1 cellular context compared by ENCODE assay signal in the genomic region with DNA sequence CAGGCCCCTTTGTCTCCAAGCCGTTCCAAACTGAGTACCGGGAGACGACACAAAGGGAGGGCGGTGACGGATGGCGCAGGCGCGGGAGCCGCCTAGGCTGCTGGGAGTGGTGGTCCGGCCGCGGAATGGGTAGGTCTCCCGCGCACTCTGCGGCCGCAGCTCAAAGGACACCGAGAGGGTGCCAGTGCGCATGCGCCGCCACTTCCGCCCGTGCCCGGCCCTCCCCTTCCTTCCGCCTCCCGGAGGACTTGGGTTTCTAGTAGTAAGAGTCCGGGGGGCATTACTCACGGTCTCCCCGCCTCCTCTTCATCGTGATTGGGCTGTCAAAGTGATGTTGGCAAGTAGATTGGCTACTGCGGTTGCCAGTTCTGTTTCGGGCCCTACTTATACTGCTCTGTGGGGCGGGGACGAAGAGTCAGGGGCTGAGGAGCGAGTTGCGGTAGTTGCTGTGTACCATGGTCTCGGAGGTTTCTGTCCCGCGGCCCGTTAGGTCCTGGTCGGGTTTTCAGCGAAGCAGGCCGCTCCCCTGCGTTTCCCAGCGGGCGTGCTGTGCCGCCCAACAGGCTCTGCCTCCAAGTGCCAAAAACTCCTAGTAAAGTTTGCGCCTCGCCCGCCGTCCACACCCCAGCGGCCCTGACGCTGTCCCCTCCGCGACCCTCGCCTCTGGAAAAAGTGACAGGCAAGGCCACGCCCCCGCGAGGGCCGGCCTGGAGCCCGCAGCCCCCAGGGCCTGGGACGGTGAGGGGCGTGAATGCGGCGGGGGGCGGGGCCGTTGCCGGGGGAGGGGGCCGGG.
TF ChIP-seq lines count a peak whose summit lies in the region.

No MANE protein-coding gene starts in this region.

TF ChIP-seq in HepG2, 621 proteins besides CTCF, POLR2A, EP300 and RAD21 (continued from another document and continues in another):
- TF ChIP-seq, protein P1, sequence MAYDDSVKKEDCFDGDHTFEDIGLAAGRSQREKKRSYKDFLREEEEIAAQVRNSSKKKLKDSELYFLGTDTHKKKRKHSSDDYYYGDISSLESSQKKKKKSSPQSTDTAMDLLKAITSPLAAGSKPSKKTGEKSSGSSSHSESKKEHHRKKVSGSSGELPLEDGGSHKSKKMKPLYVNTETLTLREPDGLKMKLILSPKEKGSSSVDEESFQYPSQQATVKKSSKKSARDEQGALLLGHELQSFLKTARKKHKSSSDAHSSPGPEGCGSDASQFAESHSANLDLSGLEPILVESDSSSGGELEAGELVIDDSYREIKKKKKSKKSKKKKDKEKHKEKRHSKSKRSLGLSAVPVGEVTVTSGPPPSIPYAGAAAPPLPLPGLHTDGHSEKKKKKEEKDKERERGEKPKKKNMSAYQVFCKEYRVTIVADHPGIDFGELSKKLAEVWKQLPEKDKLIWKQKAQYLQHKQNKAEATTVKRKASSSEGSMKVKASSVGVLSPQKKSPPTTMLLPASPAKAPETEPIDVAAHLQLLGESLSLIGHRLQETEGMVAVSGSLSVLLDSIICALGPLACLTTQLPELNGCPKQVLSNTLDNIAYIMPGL (CRISPR knock-in tag; IDR thresholded peaks at IDR 0.05; ENCODE audit: borderline replicate concordance in 1 of 2, low read depth in 1 of 2): 0 out of 4 replicates have a peak, but pooled peaks of 1 of the 2 experiments have one; percentile 1
- TF ChIP-seq ZNF441 (CRISPR knock-in tag; IDR thresholded peaks at IDR 0.05; ENCODE audit: borderline replicate concordance) (no peak; the same call in 1 of the 2 replicates), ZNF20 (CRISPR knock-in tag; IDR thresholded peaks at IDR 0.05) (no peak), ZBTB38 (CRISPR knock-in tag; IDR thresholded peaks at IDR 0.05) (peak; percentile 52; the same call in 1 of the 2 replicates), CCDC6 (CRISPR knock-in tag; IDR thresholded peaks at IDR 0.05) (peak; percentile 71; the same call in 1 of the 2 replicates), THAP11 (CRISPR knock-in tag; IDR thresholded peaks at IDR 0.05) (peak; percentile 94), SIX4 (CRISPR knock-in tag; IDR thresholded peaks at IDR 0.05) (no peak; the same call in 1 of the 2 replicates), CBFB (CRISPR knock-in tag; IDR thresholded peaks at IDR 0.05) (no peak; the same call in 1 of the 2 replicates), PAWR (CRISPR knock-in tag; IDR thresholded peaks at IDR 0.05; ENCODE audit: borderline replicate concordance) (no peak), MIXL1 (CRISPR knock-in tag; IDR thresholded peaks at IDR 0.05) (peak; percentile 30; the same call in 1 of the 2 replicates), HNRNPL (IDR thresholded peaks at IDR 0.05; ENCODE audit: low read depth, low read length) (0 out of 2 replicates have a peak, but pooled peaks have one; percentile 54), ATF7-NPFF (CRISPR knock-in tag; IDR thresholded peaks at IDR 0.05; ENCODE audit: low read depth) (peak; percentile 60; the same call in 1 of the 2 replicates), KAT2B (IDR thresholded peaks at IDR 0.05; ENCODE audit: borderline replicate concordance, low read depth, low read length) (no peak), ZNF317 (CRISPR knock-in tag; IDR thresholded peaks at IDR 0.05) (no peak), JUNB (CRISPR knock-in tag; IDR thresholded peaks at IDR 0.05; ENCODE audit: borderline replicate concordance) (no peak), MEIS1 (CRISPR knock-in tag; IDR thresholded peaks at IDR 0.05; ENCODE audit: borderline replicate concordance) (peak; percentile 42; the same call in 1 of the 2 replicates), SKI (IDR thresholded peaks at IDR 0.05; ENCODE audit: partially characterized antibody) (peak; percentile 6), ZNF83 (CRISPR knock-in tag; IDR thresholded peaks at IDR 0.05; ENCODE audit: borderline replicate concordance) (no peak; the same call in 1 of the 2 replicates), TGIF2 (CRISPR knock-in tag; IDR thresholded peaks at IDR 0.05) (no peak), NFIC (IDR thresholded peaks at IDR 0.05; ENCODE audit: low read length) (no peak), ELF3 (CRISPR knock-in tag; IDR thresholded peaks at IDR 0.05) (peak; percentile 64), NONO (IDR thresholded peaks at IDR 0.05) (no peak), NONO (CRISPR knock-in tag; conservative IDR thresholded peaks at IDR 0.05) (peak; percentile 61; the same call in 1 of the 2 replicates), HDAC1 (CRISPR knock-in tag; IDR thresholded peaks at IDR 0.05) (peak; percentile 74), FOXA1 (IDR thresholded peaks at IDR 0.05) (no peak), FOXA1 (CRISPR knock-in tag; IDR thresholded peaks at IDR 0.05) (no peak), KDM2A (CRISPR knock-in tag; IDR thresholded peaks at IDR 0.05; ENCODE audit: borderline replicate concordance, low read depth) (peak; percentile 50; the same call in 1 of the 2 replicates)
- TF ChIP-seq, protein P2, sequence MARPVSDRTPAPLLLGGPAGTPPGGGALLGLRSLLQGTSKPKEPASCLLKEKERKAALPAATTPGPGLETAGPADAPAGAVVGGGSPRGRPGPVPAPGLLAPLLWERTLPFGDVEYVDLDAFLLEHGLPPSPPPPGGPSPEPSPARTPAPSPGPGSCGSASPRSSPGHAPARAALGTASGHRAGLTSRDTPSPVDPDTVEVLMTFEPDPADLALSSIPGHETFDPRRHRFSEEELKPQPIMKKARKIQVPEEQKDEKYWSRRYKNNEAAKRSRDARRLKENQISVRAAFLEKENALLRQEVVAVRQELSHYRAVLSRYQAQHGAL (CRISPR knock-in tag; IDR thresholded peaks at IDR 0.05; ENCODE audit: not compliant biosample characterization): no peak
- TF ChIP-seq, protein P3, sequence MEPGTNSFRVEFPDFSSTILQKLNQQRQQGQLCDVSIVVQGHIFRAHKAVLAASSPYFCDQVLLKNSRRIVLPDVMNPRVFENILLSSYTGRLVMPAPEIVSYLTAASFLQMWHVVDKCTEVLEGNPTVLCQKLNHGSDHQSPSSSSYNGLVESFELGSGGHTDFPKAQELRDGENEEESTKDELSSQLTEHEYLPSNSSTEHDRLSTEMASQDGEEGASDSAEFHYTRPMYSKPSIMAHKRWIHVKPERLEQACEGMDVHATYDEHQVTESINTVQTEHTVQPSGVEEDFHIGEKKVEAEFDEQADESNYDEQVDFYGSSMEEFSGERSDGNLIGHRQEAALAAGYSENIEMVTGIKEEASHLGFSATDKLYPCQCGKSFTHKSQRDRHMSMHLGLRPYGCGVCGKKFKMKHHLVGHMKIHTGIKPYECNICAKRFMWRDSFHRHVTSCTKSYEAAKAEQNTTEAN (CRISPR knock-in tag; conservative IDR thresholded peaks at IDR 0.05): no peak
- TF ChIP-seq, protein P4, sequence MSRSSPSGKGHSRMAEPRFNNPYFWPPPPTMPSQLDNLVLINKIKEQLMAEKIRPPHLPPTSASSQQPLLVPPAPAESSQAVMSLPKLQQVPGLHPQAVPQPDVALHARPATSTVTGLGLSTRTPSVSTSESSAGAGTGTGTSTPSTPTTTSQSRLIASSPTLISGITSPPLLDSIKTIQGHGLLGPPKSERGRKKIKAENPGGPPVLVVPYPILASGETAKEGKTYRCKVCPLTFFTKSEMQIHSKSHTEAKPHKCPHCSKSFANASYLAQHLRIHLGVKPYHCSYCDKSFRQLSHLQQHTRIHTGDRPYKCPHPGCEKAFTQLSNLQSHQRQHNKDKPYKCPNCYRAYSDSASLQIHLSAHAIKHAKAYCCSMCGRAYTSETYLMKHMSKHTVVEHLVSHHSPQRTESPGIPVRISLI (CRISPR knock-in tag; IDR thresholded peaks at IDR 0.05; ENCODE audit: borderline replicate concordance): no peak
- TF ChIP-seq, protein P5, sequence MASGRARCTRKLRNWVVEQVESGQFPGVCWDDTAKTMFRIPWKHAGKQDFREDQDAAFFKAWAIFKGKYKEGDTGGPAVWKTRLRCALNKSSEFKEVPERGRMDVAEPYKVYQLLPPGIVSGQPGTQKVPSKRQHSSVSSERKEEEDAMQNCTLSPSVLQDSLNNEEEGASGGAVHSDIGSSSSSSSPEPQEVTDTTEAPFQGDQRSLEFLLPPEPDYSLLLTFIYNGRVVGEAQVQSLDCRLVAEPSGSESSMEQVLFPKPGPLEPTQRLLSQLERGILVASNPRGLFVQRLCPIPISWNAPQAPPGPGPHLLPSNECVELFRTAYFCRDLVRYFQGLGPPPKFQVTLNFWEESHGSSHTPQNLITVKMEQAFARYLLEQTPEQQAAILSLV (CRISPR knock-in tag; IDR thresholded peaks at IDR 0.05; ENCODE audit: borderline replicate concordance): no peak; the same call in 1 of the 2 replicates
- TF ChIP-seq, protein P6, sequence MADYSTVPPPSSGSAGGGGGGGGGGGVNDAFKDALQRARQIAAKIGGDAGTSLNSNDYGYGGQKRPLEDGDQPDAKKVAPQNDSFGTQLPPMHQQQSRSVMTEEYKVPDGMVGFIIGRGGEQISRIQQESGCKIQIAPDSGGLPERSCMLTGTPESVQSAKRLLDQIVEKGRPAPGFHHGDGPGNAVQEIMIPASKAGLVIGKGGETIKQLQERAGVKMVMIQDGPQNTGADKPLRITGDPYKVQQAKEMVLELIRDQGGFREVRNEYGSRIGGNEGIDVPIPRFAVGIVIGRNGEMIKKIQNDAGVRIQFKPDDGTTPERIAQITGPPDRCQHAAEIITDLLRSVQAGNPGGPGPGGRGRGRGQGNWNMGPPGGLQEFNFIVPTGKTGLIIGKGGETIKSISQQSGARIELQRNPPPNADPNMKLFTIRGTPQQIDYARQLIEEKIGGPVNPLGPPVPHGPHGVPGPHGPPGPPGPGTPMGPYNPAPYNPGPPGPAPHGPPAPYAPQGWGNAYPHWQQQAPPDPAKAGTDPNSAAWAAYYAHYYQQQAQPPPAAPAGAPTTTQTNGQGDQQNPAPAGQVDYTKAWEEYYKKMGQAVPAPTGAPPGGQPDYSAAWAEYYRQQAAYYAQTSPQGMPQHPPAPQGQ (CRISPR knock-in tag; IDR thresholded peaks at IDR 0.05; ENCODE audit: borderline replicate concordance): no peak
- TF ChIP-seq, protein P7, sequence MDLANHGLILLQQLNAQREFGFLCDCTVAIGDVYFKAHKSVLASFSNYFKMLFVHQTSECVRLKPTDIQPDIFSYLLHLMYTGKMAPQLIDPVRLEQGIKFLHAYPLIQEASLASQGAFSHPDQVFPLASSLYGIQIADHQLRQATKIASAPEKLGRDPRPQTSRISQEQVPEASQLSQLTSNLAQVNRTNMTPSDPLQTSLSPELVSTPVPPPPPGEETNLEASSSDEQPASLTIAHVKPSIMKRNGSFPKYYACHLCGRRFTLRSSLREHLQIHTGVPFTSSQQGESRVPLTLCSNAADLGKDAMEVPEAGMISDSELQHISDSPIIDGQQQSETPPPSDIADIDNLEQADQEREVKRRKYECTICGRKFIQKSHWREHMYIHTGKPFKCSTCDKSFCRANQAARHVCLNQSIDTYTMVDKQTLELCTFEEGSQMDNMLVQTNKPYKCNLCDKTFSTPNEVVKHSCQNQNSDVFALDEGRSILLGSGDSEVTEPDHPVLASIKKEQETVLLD (CRISPR knock-in tag; IDR thresholded peaks at IDR 0.05; ENCODE audit: low read depth): no peak
- TF ChIP-seq, protein P8, sequence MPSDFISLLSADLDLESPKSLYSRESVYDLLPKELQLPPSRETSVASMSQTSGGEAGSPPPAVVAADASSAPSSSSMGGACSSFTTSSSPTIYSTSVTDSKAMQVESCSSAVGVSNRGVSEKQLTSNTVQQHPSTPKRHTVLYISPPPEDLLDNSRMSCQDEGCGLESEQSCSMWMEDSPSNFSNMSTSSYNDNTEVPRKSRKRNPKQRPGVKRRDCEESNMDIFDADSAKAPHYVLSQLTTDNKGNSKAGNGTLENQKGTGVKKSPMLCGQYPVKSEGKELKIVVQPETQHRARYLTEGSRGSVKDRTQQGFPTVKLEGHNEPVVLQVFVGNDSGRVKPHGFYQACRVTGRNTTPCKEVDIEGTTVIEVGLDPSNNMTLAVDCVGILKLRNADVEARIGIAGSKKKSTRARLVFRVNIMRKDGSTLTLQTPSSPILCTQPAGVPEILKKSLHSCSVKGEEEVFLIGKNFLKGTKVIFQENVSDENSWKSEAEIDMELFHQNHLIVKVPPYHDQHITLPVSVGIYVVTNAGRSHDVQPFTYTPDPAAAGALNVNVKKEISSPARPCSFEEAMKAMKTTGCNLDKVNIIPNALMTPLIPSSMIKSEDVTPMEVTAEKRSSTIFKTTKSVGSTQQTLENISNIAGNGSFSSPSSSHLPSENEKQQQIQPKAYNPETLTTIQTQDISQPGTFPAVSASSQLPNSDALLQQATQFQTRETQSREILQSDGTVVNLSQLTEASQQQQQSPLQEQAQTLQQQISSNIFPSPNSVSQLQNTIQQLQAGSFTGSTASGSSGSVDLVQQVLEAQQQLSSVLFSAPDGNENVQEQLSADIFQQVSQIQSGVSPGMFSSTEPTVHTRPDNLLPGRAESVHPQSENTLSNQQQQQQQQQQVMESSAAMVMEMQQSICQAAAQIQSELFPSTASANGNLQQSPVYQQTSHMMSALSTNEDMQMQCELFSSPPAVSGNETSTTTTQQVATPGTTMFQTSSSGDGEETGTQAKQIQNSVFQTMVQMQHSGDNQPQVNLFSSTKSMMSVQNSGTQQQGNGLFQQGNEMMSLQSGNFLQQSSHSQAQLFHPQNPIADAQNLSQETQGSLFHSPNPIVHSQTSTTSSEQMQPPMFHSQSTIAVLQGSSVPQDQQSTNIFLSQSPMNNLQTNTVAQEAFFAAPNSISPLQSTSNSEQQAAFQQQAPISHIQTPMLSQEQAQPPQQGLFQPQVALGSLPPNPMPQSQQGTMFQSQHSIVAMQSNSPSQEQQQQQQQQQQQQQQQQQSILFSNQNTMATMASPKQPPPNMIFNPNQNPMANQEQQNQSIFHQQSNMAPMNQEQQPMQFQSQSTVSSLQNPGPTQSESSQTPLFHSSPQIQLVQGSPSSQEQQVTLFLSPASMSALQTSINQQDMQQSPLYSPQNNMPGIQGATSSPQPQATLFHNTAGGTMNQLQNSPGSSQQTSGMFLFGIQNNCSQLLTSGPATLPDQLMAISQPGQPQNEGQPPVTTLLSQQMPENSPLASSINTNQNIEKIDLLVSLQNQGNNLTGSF (CRISPR knock-in tag; IDR thresholded peaks at IDR 0.05): 0 out of 2 replicates have a peak, but pooled peaks have one; percentile 20
- TF ChIP-seq, protein P9, sequence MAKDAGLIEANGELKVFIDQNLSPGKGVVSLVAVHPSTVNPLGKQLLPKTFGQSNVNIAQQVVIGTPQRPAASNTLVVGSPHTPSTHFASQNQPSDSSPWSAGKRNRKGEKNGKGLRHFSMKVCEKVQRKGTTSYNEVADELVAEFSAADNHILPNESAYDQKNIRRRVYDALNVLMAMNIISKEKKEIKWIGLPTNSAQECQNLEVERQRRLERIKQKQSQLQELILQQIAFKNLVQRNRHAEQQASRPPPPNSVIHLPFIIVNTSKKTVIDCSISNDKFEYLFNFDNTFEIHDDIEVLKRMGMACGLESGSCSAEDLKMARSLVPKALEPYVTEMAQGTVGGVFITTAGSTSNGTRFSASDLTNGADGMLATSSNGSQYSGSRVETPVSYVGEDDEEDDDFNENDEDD (CRISPR knock-in tag; IDR thresholded peaks at IDR 0.05; ENCODE audit: borderline replicate concordance): peak; percentile 70; the same call in 1 of the 2 replicates
- TF ChIP-seq, protein P10, sequence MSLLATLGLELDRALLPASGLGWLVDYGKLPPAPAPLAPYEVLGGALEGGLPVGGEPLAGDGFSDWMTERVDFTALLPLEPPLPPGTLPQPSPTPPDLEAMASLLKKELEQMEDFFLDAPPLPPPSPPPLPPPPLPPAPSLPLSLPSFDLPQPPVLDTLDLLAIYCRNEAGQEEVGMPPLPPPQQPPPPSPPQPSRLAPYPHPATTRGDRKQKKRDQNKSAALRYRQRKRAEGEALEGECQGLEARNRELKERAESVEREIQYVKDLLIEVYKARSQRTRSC (CRISPR knock-in tag; IDR thresholded peaks at IDR 0.05; ENCODE audit: low read depth): 0 out of 2 replicates have a peak, but pooled peaks have one; percentile 59
- TF ChIP-seq, protein P11, sequence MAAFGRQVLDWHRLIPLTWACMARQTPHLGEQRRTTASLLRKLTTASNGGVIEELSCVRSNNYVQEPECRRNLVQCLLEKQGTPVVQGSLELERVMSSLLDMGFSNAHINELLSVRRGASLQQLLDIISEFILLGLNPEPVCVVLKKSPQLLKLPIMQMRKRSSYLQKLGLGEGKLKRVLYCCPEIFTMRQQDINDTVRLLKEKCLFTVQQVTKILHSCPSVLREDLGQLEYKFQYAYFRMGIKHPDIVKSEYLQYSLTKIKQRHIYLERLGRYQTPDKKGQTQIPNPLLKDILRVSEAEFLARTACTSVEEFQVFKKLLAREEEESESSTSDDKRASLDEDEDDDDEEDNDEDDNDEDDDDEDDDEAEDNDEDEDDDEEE (CRISPR knock-in tag; IDR thresholded peaks at IDR 0.05): peak; percentile 92
